10 cellular contexts compared by ENCODE assay signal in genomic region chr7:144027070-144027469, GRCh38. TPM values are rescaled to one million over a fixed set of nuclear protein-coding genes. Genes with fewer than 3 reads are reported as not detected.
A peak's percentile ranks its signal among the peaks of the same experiment; 100 is the strongest.
DNase-seq lines count a peak whose midpoint lies in the region; ATAC-seq and TF ChIP-seq lines count a peak whose summit lies in the region.
"Had no signal": no experiment of that assay in that cellular context is flagged by ENCODE, and none has a peak within 500 bp of the region (broad histone marks: within the 10 kb centered on the region; RNA-seq: fewer than 3 reads in every experiment).

No MANE protein-coding gene starts in this region.

- TF ChIP-seq CTCF in C4-2B (conservative IDR thresholded peaks at IDR 0.05) (peak; percentile 78), colonic mucosa (IDR thresholded peaks at IDR 0.05) (peak; percentile 29)

- H3K27ac Mint-ChIP-seq in effector memory CD8-positive, alpha-beta T cell, result no peak overlapping the region

- H3K4me1 Mint-ChIP-seq in effector memory CD8-positive, alpha-beta T cell (ENCODE audit: low read depth in 2 of 2), result no peaks in the 10 kb centered on the region

- H3K4me1 ChIP-seq in colonic mucosa, result no peaks in the 10 kb centered on the region

- no peaks in the 10 kb centered on the region for H3K9me3 Mint-ChIP-seq in effector memory CD8-positive, alpha-beta T cell
- H3K9me3 Mint-ChIP-seq: activated naive CD4-positive, alpha-beta T cell treated with anti-CD3 and anti-CD28 coated beads, Interleukin-2, amount 50 U/mL, for 72 hours had no signal

- H3K4me3 Mint-ChIP-seq in effector memory CD8-positive, alpha-beta T cell, result no peak overlapping the region

- ATAC-seq in GM18520 (IDR thresholded peaks at IDR 0.05; ENCODE audit: unreplicated experiment) (no peak), GM21367 (IDR thresholded peaks at IDR 0.05; ENCODE audit: unreplicated experiment) (no peak)
- ATAC-seq in effector memory CD8-positive, alpha-beta T cell (replicated peaks), result no peak

- intact Hi-C loops in colonic mucosa (cut with DNase I), result no loop called here

- no peak overlapping the region for H3K9ac ChIP-seq in colonic mucosa (ENCODE audit: low read depth in 2 of 2, low read length in 2 of 2)

- no peaks in the 10 kb centered on the region for H3K27me3 ChIP-seq in colonic mucosa

- peaks cover 12 to 21% of the 10 kb centered on the region in 2 donors for H3K27me3 Mint-ChIP-seq in effector memory CD8-positive, alpha-beta T cell

- H3K27ac ChIP-seq in C4-2B, result no peak overlapping the region
- no peak overlapping the region for H3K27ac ChIP-seq in colonic mucosa

- no peaks in the 10 kb centered on the region for H3K36me3 Mint-ChIP-seq in effector memory CD8-positive, alpha-beta T cell (ENCODE audit: insufficient read depth)
- H3K36me3 Mint-ChIP-seq: activated naive CD4-positive, alpha-beta T cell treated with anti-CD3 and anti-CD28 coated beads, Interleukin-2, amount 50 U/mL, for 72 hours had no signal

- no peak overlapping the region for H3K4me3 ChIP-seq in colonic mucosa

- DNase-seq in LoVo (ENCODE audit: low spot score) (peak; percentile 48), colonic mucosa (no peak), midbrain (lab: John Stamatoyannopoulos, UW) (peak; percentile 20), germinal center (ENCODE audit: low spot score) (no peak)
- no peak for DNase-seq in effector memory CD8-positive, alpha-beta T cell

- H3K9me3 ChIP-seq in colonic mucosa, result no peaks in the 10 kb centered on the region

- no peaks in the 10 kb centered on the region for H3K36me3 ChIP-seq in colonic mucosa

RNA-seq across cellular contexts. Expression of gene OR2A5, which starts 21.7 kb away (rescaled TPM):
- total RNA-seq in colonic mucosa, result not detected
- total RNA-seq: activated naive CD4-positive, alpha-beta T cell treated with anti-CD3 and anti-CD28 coated beads, Interleukin-2, amount 50 U/mL, for 72 hours; skeletal muscle tissue had no signal

RNA-seq across cellular contexts. Expression of gene OR6B1, which starts 26.9 kb away (rescaled TPM):
- not detected for total RNA-seq in colonic mucosa
- total RNA-seq: activated naive CD4-positive, alpha-beta T cell treated with anti-CD3 and anti-CD28 coated beads, Interleukin-2, amount 50 U/mL, for 72 hours; skeletal muscle tissue had no signal

RNA-seq across cellular contexts. Expression of gene OR2A25, which starts 42.5 kb away (rescaled TPM):
- total RNA-seq in colonic mucosa, result not detected
- total RNA-seq: activated naive CD4-positive, alpha-beta T cell treated with anti-CD3 and anti-CD28 coated beads, Interleukin-2, amount 50 U/mL, for 72 hours; skeletal muscle tissue had no signal

RNA-seq across cellular contexts. Expression of gene OR2A12, which starts 59.0 kb away (rescaled TPM):
- not detected for total RNA-seq in colonic mucosa
- total RNA-seq: activated naive CD4-positive, alpha-beta T cell treated with anti-CD3 and anti-CD28 coated beads, Interleukin-2, amount 50 U/mL, for 72 hours; skeletal muscle tissue had no signal

Comparison
In these comparisons a context has a peak if more than half of its experiments do, and no peak if none do; other contexts are left out.
1. DNase-seq: peak in LoVo (single experiment) and midbrain (single experiment); none in colonic mucosa (single experiment), germinal center (single experiment) and effector memory CD8-positive, alpha-beta T cell (0 of 3).